Comparison of ENCODE assay signal across 15 cellular contexts in genomic region chr1:206826409-206826808, GRCh38. TPM values are rescaled to one million over a fixed set of nuclear protein-coding genes. Genes with fewer than 3 reads are reported as not detected.
DNase-seq lines count a peak whose midpoint lies in the region; ATAC-seq and TF ChIP-seq lines count a peak whose summit lies in the region.
"Had no signal": no experiment of that assay in that cellular context is flagged by ENCODE, and none has a peak within 500 bp of the region (broad histone marks: within the 10 kb centered on the region; RNA-seq: fewer than 3 reads in every experiment).

No MANE protein-coding gene starts in this region.

- no peak for ATAC-seq in GM21529 (IDR thresholded peaks at IDR 0.05; ENCODE audit: unreplicated experiment)
- ATAC-seq: activated T-cell treated with anti-CD3 and anti-CD28 coated beads, Interleukin-2, amount 50 U/mL, for 72 hours; naive thymus-derived CD8-positive, alpha-beta T cell; T-cell had no signal

- H3K9me3 ChIP-seq in WERI-Rb-1 (ENCODE audit: severe bottlenecking) (peaks cover 27% of the 10 kb centered on the region), neural progenitor cell (ENCODE audit: low read depth) (no peaks in the 10 kb centered on the region)
- H3K9me3 ChIP-seq: Caco-2 had no signal

- no peaks in the 10 kb centered on the region for H3F3A ChIP-seq in neural progenitor cell (ENCODE audit: low read depth)

- peaks cover 2% of the 10 kb centered on the region for H3K9me3 Mint-ChIP-seq in neural progenitor cell
- H3K9me3 Mint-ChIP-seq: activated CD4-positive, alpha-beta T cell treated with anti-CD3 and anti-CD28 coated beads, Interleukin-2, amount 10 ng/mL, durations not matched to agents 24 days and 14 days; activated T-cell treated with anti-CD3 and anti-CD28 coated beads, Interleukin-2, amount 50 U/mL, for 72 hours; naive thymus-derived CD8-positive, alpha-beta T cell; T-cell had no signal

- no peaks in the 10 kb centered on the region for H3K36me3 Mint-ChIP-seq in neural progenitor cell
- H3K36me3 Mint-ChIP-seq: naive thymus-derived CD8-positive, alpha-beta T cell; T-cell had no signal

- DNase-seq in EL (peak; percentile 25), NCI-H1105 (lab: John Stamatoyannopoulos, UW) (peak; percentile 65), WERI-Rb-1 (peak; percentile 37), neural progenitor cell (ENCODE audit: low spot score) (no peak), cerebellar cortex (ENCODE audit: low spot score) (no peak)
- DNase-seq in activated naive CD4-positive, alpha-beta T cell treated with Interleukin-2 at 50 U/mL for 16 hours: no peak
- DNase-seq: activated CD4-positive, alpha-beta T cell treated with anti-CD3 and anti-CD28 coated beads, Interleukin-2, amount 10 ng/mL, durations not matched to agents 24 days and 14 days; activated T-cell treated with anti-CD3 and anti-CD28 coated beads, Interleukin-2, amount 50 U/mL, for 72 hours; Caco-2; naive thymus-derived CD8-positive, alpha-beta T cell; NK-92 treated with Interleukin-12 subunit alpha and Interleukin-12 subunit beta, amount 100 ng/mL, for 24 hours; T-cell had no signal

- H3K4me3 ChIP-seq in WERI-Rb-1 (ENCODE audit: low read depth, low read length) (no peak overlapping the region), neural progenitor cell (no peak overlapping the region)

- no peak overlapping the region for H3K9ac ChIP-seq in neural progenitor cell

- H3K4me1 Mint-ChIP-seq in neural progenitor cell: no peaks in the 10 kb centered on the region

- peak overlapping the region; percentile 31 for H3K4me2 ChIP-seq in neural progenitor cell

- TF ChIP-seq CTCF in WERI-Rb-1 (IDR thresholded peaks at IDR 0.05; ENCODE audit: low read depth, low read length): no peak
- no peak for TF ChIP-seq CTCF in neural progenitor cell (IDR thresholded peaks at IDR 0.05)

- H3K36me3 ChIP-seq in WERI-Rb-1 (no peaks in the 10 kb centered on the region), neural progenitor cell (no peaks in the 10 kb centered on the region)

- peak overlapping the region; percentile 8 for H3K4me3 Mint-ChIP-seq in neural progenitor cell
- H3K4me3 Mint-ChIP-seq: activated CD4-positive, alpha-beta T cell treated with anti-CD3 and anti-CD28 coated beads, Interleukin-2, amount 10 ng/mL, durations not matched to agents 24 days and 14 days; activated T-cell treated with anti-CD3 and anti-CD28 coated beads, Interleukin-2, amount 50 U/mL, for 72 hours; naive thymus-derived CD8-positive, alpha-beta T cell; T-cell had no signal

- H3K4me1 ChIP-seq in neural progenitor cell: peaks cover 7% of the 10 kb centered on the region
- H3K4me1 ChIP-seq: Caco-2 had no signal

- H4K20me1 ChIP-seq in neural progenitor cell (ENCODE audit: low read depth): no peaks in the 10 kb centered on the region

- H2AFZ ChIP-seq in neural progenitor cell (replicated peaks): peak overlapping the region; percentile 82

- no peaks in the 10 kb centered on the region for H3K79me2 ChIP-seq in neural progenitor cell (ENCODE audit: low read depth)

- no peak overlapping the region for H3K27ac Mint-ChIP-seq in neural progenitor cell
- H3K27ac Mint-ChIP-seq: activated CD4-positive, alpha-beta T cell treated with anti-CD3 and anti-CD28 coated beads, Interleukin-2, amount 10 ng/mL, durations not matched to agents 24 days and 14 days; activated T-cell treated with anti-CD3 and anti-CD28 coated beads, Interleukin-2, amount 50 U/mL, for 72 hours; T-cell had no signal

- H3K27ac ChIP-seq in WERI-Rb-1 (no peak overlapping the region), neural progenitor cell (peak overlapping the region; percentile 29)

- H3K27me3 Mint-ChIP-seq in neural progenitor cell (ENCODE audit: insufficient read depth, low read depth): peaks cover 8% of the 10 kb centered on the region
- H3K27me3 Mint-ChIP-seq: naive thymus-derived CD8-positive, alpha-beta T cell had no signal

- H3K27me3 ChIP-seq in WERI-Rb-1 (ENCODE audit: insufficient read depth, low read depth, severe bottlenecking) (peaks cover 92% of the 10 kb centered on the region), neural progenitor cell (no peaks in the 10 kb centered on the region)

RNA-seq across cellular contexts. Expression of gene IL20, which starts 39.0 kb away (rescaled TPM):
- total RNA-seq in neural progenitor cell (ENCODE audit: low replicate concordance): not detected in 2 replicates
- total RNA-seq: activated CD4-positive, alpha-beta T cell treated with anti-CD3 and anti-CD28 coated beads, Interleukin-2, amount 10 ng/mL, durations not matched to agents 24 days and 14 days; Caco-2; M059J; naive thymus-derived CD8-positive, alpha-beta T cell; skeletal muscle tissue; T-cell had no signal

RNA-seq across cellular contexts. Expression of gene IL10, which starts 54.1 kb away (rescaled TPM):
- not detected in 2 replicates for total RNA-seq in neural progenitor cell (ENCODE audit: low replicate concordance)
- total RNA-seq: Caco-2; M059J; naive thymus-derived CD8-positive, alpha-beta T cell had no signal

RNA-seq across cellular contexts. Expression of gene IL19, which starts 55.8 kb away (rescaled TPM):
- total RNA-seq in neural progenitor cell (ENCODE audit: low replicate concordance): not detected in 2 replicates
- total RNA-seq: activated CD4-positive, alpha-beta T cell treated with anti-CD3 and anti-CD28 coated beads, Interleukin-2, amount 10 ng/mL, durations not matched to agents 24 days and 14 days; activated T-cell treated with anti-CD3 and anti-CD28 coated beads, Interleukin-2, amount 50 U/mL, for 72 hours; Caco-2; M059J; naive thymus-derived CD8-positive, alpha-beta T cell; skeletal muscle tissue; T-cell had no signal

Comparison
In these comparisons a context has a peak if more than half of its experiments do, and no peak if none do; other contexts are left out.
1. DNase-seq: peak in EL (single experiment), NCI-H1105 (single experiment) and WERI-Rb-1 (single experiment); none in neural progenitor cell (single experiment), activated naive CD4-positive, alpha-beta T cell treated with Interleukin-2 at 50 U/mL for 16 hours (single experiment) and cerebellar cortex (single experiment).